12 cellular contexts compared by ENCODE assay signal in genomic region chr9:128365525-128365924, GRCh38. TPM values are rescaled to one million over a fixed set of nuclear protein-coding genes. Genes with fewer than 3 reads are reported as not detected.
DNase-seq lines count a peak whose midpoint lies in the region; FAIRE-seq and TF ChIP-seq lines count a peak whose summit lies in the region.
"Had no signal": no experiment of that assay in that cellular context is flagged by ENCODE, and none has a peak within 500 bp of the region (broad histone marks: within the 10 kb centered on the region; RNA-seq: fewer than 3 reads in every experiment).

No MANE protein-coding gene starts in this region.

- H3K4me3 ChIP-seq in OCI-LY3 (ENCODE audit: low read length) = peak overlapping the region; percentile 73
- no peak overlapping the region for H3K4me3 ChIP-seq in mesodermal cell (ENCODE audit: extremely low read depth, insufficient read depth, low read length, poor library complexity, severe bottlenecking)
- H3K4me3 ChIP-seq in uterus = no peak overlapping the region
- H3K4me3 ChIP-seq: lung, PC-9 had no signal

- FAIRE-seq in GM12891 (lab: Jason Lieb, UNC) = no peak
- FAIRE-seq: H54 had no signal

- peak overlapping the region; percentile 99 for H2AFZ ChIP-seq in OCI-LY3 (ENCODE audit: low read depth, low read length)
- H2AFZ ChIP-seq: PC-9 had no signal

- H3K36me3 ChIP-seq in ES-I3 (ENCODE audit: insufficient read depth, low read length) (no peaks in the 10 kb centered on the region), OCI-LY3 (replicated peaks; ENCODE audit: low read depth, low read length) (no peaks in the 10 kb centered on the region), mesodermal cell (ENCODE audit: control insufficient read depth, insufficient read depth, low read length) (no peaks in the 10 kb centered on the region), uterus (no peaks in the 10 kb centered on the region)

- H3K27me3 ChIP-seq in OCI-LY3 (ENCODE audit: low read depth, low read length) (no peaks in the 10 kb centered on the region), uterus (no peaks in the 10 kb centered on the region)
- H3K27me3 ChIP-seq: stomach had no signal

- TF ChIP-seq POLR2A in uterus (IDR thresholded peaks at IDR 0.05) (no peak), GM12891 (IDR thresholded peaks at IDR 0.05; ENCODE audit: low read depth, low read length) (no peak)

- no peak for DNase-seq in uterus
- DNase-seq in hepatic stellate cell (ENCODE audit: low spot score) = no peak
- no peak for DNase-seq in GM12891 (ENCODE audit: insufficient read length, low spot score)
- DNase-seq: activated B cell treated with CpG ODN at 0.5 μM for 24 hours, amniotic stem cell had no signal

- H3K9me3 ChIP-seq in ES-I3 (ENCODE audit: control insufficient read depth, insufficient read depth, low read length) (no peaks in the 10 kb centered on the region), OCI-LY3 (ENCODE audit: insufficient read depth, low read length) (no peaks in the 10 kb centered on the region), mesodermal cell (ENCODE audit: control insufficient read depth, low read length) (no peaks in the 10 kb centered on the region), uterus (no peaks in the 10 kb centered on the region)
- H3K9me3 ChIP-seq: stomach had no signal

- WGBS in mesodermal cell (ENCODE audit: insufficient coverage in 2 of 2), 2 experiments = 70 to 87% methylated on average over 3 to 4 of the region's 4 CpGs

- peak overlapping the region; percentile 89 for H3K4me2 ChIP-seq in OCI-LY3 (ENCODE audit: low read length)
- H3K4me2 ChIP-seq: PC-9 had no signal

- H3K4me1 ChIP-seq in ES-I3 (ENCODE audit: insufficient read depth, low read length) = peaks cover 23% of the 10 kb centered on the region
- peaks cover 16% of the 10 kb centered on the region for H3K4me1 ChIP-seq in OCI-LY3 (ENCODE audit: low read length)
- H3K4me1 ChIP-seq in mesodermal cell (ENCODE audit: control insufficient read depth, insufficient read depth, low read length, poor library complexity, severe bottlenecking) = peaks cover 28% of the 10 kb centered on the region
- H3K4me1 ChIP-seq in uterus = peaks cover 0 to 7% of the 10 kb centered on the region in 2 donors

- H3K9ac ChIP-seq in ES-I3 (ENCODE audit: low read depth, low read length) = peak overlapping the region; percentile 45
- H3K9ac ChIP-seq in OCI-LY3 (ENCODE audit: low read length) = peak overlapping the region; percentile 63

- TF ChIP-seq CTCF in OCI-LY3 (IDR thresholded peaks at IDR 0.05; ENCODE audit: low read depth, low read length) (no peak), uterus (IDR thresholded peaks at IDR 0.05) (no peak)

- H3K27ac ChIP-seq in OCI-LY3 (ENCODE audit: low read length) = no peak overlapping the region
- peak overlapping the region; percentile 67 for H3K27ac ChIP-seq in mesodermal cell (ENCODE audit: low read depth, low read length, severe bottlenecking)
- peak overlapping the region in 1 of 2 donors; percentile 74 for H3K27ac ChIP-seq in uterus
- H3K27ac ChIP-seq: PC-9 had no signal

- intact Hi-C loops in uterus (cut with DNase I; ENCODE audit: low total_unique reads) = no loop called here

- no peaks in the 10 kb centered on the region for H4K20me1 ChIP-seq in OCI-LY3 (ENCODE audit: insufficient read depth, low read length)

- H3K79me2 ChIP-seq in OCI-LY3 (ENCODE audit: low read length) = no peaks in the 10 kb centered on the region

TF ChIP-seq in GM12891, 5 proteins besides CTCF, POLR2A, EP300 and RAD21:
- TF ChIP-seq POLR2AphosphoS5 (IDR thresholded peaks at IDR 0.05; ENCODE audit: low read depth, low read length) (no peak), PAX5 (IDR thresholded peaks at IDR 0.05; ENCODE audit: insufficient read depth, low read length, severe bottlenecking) (no peak), SPI1 (IDR thresholded peaks at IDR 0.05; ENCODE audit: low read depth, low read length) (no peak), TAF1 (IDR thresholded peaks at IDR 0.05; ENCODE audit: low read depth, low read length) (no peak), POU2F2 (IDR thresholded peaks at IDR 0.05; ENCODE audit: low read depth, low read length) (no peak)
TF ChIP-seq in GM12891: peak in this region for 0.

RNA-seq across cellular contexts. Expression of gene URM1, which starts 5.6 kb away (rescaled TPM):
- polyA plus RNA-seq in mesodermal cell (2013, experiment 1 of 2) = 39.9 TPM
- polyA plus RNA-seq in mesodermal cell (2013, experiment 2 of 2) = 35.5 TPM
- 10 to 100 TPM in 3 of 4 donors, 1 to 10 TPM in 1; 6.7 to 32.0 (median 22.4) TPM for total RNA-seq in uterus
- polyA plus RNA-seq in GM12891 (2012; ENCODE audit: low read depth, missing spikeins) = 46.8 TPM

RNA-seq across cellular contexts. Expression of gene SLC27A4, which starts 25.2 kb away (rescaled TPM):
- polyA plus RNA-seq in mesodermal cell (2013, experiment 1 of 2) = 15.5 TPM
- 12.3 TPM for polyA plus RNA-seq in mesodermal cell (2013, experiment 2 of 2)
- 10 to 100 TPM in 2 of 4 donors, 1 to 10 TPM in 2; 4.6 to 22.7 (median 9.5) TPM for total RNA-seq in uterus
- polyA plus RNA-seq in GM12891 (2012; ENCODE audit: low read depth, missing spikeins) = 4.8 TPM

RNA-seq across cellular contexts. Expression of gene COQ4, which starts 42.9 kb away (rescaled TPM):
- polyA plus RNA-seq in mesodermal cell (2013, experiment 1 of 2) = 29.9 TPM
- 31.0 TPM for polyA plus RNA-seq in mesodermal cell (2013, experiment 2 of 2)
- total RNA-seq in uterus = 10 to 100 TPM in 3 of 4 donors, 1 to 10 TPM in 1; 3.2 to 37.9 (median 29.6) TPM
- 31.6 TPM for polyA plus RNA-seq in GM12891 (2012; ENCODE audit: low read depth, missing spikeins)

RNA-seq across cellular contexts. Expression of gene TRUB2, which starts 43.3 kb away (rescaled TPM):
- 21.5 TPM for polyA plus RNA-seq in mesodermal cell (2013, experiment 1 of 2)
- 18.6 TPM for polyA plus RNA-seq in mesodermal cell (2013, experiment 2 of 2)
- 10 to 100 TPM in 2 of 4 donors, 1 to 10 TPM in 1, under 1 TPM in 1; 0.29 to 14.0 (median 9.7) TPM for total RNA-seq in uterus
- 18.9 TPM for polyA plus RNA-seq in GM12891 (2012; ENCODE audit: low read depth, missing spikeins)

RNA-seq across cellular contexts. Expression of gene CERCAM, which starts 55.1 kb away (rescaled TPM):
- 34.4 TPM for polyA plus RNA-seq in mesodermal cell (2013, experiment 1 of 2)
- polyA plus RNA-seq in mesodermal cell (2013, experiment 2 of 2) = 27.4 TPM
- 10 to 100 TPM; 25.1 to 70.7 (median 39.8) TPM for total RNA-seq in uterus
- 3.7 TPM for polyA plus RNA-seq in GM12891 (2012; ENCODE audit: low read depth, missing spikeins)
